Comparison of ENCODE assay signal across 1 cellular context in the genomic region with DNA sequence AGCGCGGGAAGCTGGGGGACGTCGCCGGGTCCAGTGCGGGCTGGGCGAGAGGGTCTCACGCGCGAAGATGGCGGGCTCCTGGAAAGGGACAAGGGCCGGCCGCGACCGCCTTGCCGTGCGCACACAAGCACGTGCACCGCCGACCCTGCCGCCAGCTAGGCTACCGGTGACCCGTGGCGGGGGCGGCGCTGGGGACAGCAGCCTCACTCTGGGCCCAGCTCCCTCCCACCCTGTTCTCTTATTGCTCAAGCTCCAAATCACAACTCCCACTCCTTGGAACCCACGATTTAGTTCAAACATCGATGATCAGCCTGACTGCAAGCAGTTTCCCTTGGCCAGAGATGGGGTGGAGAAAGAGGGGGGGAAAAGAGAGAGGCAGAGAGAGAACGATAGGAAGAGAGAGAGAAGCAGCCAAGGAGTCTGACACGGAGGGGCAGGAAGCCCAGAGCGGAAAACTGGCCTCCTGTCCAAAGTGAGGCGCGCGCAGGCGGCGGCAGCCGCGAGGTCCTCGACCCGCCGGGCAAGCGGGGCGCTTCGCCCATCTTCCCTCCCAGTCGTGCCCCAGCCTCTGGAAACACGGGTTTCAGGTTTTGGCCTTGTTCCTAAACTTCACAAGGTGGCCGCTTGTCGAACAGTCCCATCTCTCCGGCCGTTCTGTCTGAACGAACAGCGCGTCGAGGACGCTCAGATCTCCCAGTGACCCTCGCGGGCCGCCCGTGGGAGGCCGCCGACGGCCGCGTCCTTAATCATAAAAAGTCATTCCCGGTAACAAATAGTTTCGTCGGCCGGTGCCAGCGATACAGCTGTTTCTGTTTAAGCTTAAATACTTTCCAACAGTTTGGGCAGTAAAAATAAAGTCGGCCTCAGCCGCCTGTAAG.
A peak's percentile ranks its signal among the peaks of the same experiment; 100 is the strongest.
TF ChIP-seq lines count a peak whose summit lies in the region.

No MANE protein-coding gene starts in this region.

TF ChIP-seq in HepG2, 621 proteins besides CTCF, POLR2A, EP300 and RAD21 (continued from another document and continues in another):
- TF ChIP-seq, protein P1, sequence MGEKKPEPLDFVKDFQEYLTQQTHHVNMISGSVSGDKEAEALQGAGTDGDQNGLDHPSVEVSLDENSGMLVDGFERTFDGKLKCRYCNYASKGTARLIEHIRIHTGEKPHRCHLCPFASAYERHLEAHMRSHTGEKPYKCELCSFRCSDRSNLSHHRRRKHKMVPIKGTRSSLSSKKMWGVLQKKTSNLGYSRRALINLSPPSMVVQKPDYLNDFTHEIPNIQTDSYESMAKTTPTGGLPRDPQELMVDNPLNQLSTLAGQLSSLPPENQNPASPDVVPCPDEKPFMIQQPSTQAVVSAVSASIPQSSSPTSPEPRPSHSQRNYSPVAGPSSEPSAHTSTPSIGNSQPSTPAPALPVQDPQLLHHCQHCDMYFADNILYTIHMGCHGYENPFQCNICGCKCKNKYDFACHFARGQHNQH (CRISPR knock-in tag; IDR thresholded peaks at IDR 0.05) = no peak
- TF ChIP-seq DR1 (CRISPR knock-in tag; IDR thresholded peaks at IDR 0.05) (no peak), CEBPG (CRISPR knock-in tag; IDR thresholded peaks at IDR 0.05) (no peak), ZFYVE20 (CRISPR knock-in tag; IDR thresholded peaks at IDR 0.05; ENCODE audit: borderline replicate concordance, low read depth) (0 out of 2 replicates have a peak, but pooled peaks have one; percentile 48), MXD4 (CRISPR knock-in tag; IDR thresholded peaks at IDR 0.05) (peak; percentile 56; the same call in 1 of the 2 replicates), TBX3 (IDR thresholded peaks at IDR 0.05; ENCODE audit: borderline replicate concordance) (no peak), XRCC5 (optimal IDR thresholded peaks at IDR 0.05; ENCODE audit: low read length) (no peak), RXRB (CRISPR knock-in tag; IDR thresholded peaks at IDR 0.05; ENCODE audit: borderline replicate concordance) (no peak), AHR (CRISPR knock-in tag; IDR thresholded peaks at IDR 0.05) (no peak), SMAD3 (CRISPR knock-in tag; IDR thresholded peaks at IDR 0.05) (peak; percentile 61; the same call in 1 of the 2 replicates), ZNF550 (CRISPR knock-in tag; IDR thresholded peaks at IDR 0.05; ENCODE audit: borderline replicate concordance) (0 out of 2 replicates have a peak, but pooled peaks have one; percentile 47), NR2F1 (CRISPR knock-in tag; IDR thresholded peaks at IDR 0.05) (no peak), MAF1 (CRISPR knock-in tag; IDR thresholded peaks at IDR 0.05; ENCODE audit: borderline replicate concordance) (no peak), SRY (CRISPR knock-in tag; IDR thresholded peaks at IDR 0.05) (no peak), MED8 (CRISPR knock-in tag; IDR thresholded peaks at IDR 0.05; ENCODE audit: insufficient replicate concordance) (no peak), FOXO1 (CRISPR knock-in tag; IDR thresholded peaks at IDR 0.05) (no peak), ZKSCAN5 (CRISPR knock-in tag; IDR thresholded peaks at IDR 0.05) (no peak), ZNF549 (CRISPR knock-in tag; IDR thresholded peaks at IDR 0.05) (no peak), ZNF441 (CRISPR knock-in tag; IDR thresholded peaks at IDR 0.05; ENCODE audit: borderline replicate concordance) (peak; percentile 69; the same call in 1 of the 2 replicates), ZNF746 (CRISPR knock-in tag; IDR thresholded peaks at IDR 0.05) (peak; percentile 18; the same call in 1 of the 2 replicates), TOPORS (CRISPR knock-in tag; IDR thresholded peaks at IDR 0.05) (no peak), FOXK2 (IDR thresholded peaks at IDR 0.05) (no peak), ZNF703 (CRISPR knock-in tag; IDR thresholded peaks at IDR 0.05; ENCODE audit: borderline replicate concordance) (no peak; the same call in 1 of the 2 replicates), SAFB2 (CRISPR knock-in tag; IDR thresholded peaks at IDR 0.05; ENCODE audit: borderline replicate concordance, low read depth) (0 out of 2 replicates have a peak, but pooled peaks have one; percentile 61), ZNF775 (CRISPR knock-in tag; IDR thresholded peaks at IDR 0.05; ENCODE audit: borderline replicate concordance) (no peak), HCFC1 (IDR thresholded peaks at IDR 0.05; ENCODE audit: low read depth, low read length) (no peak), ZNF234 (CRISPR knock-in tag; conservative IDR thresholded peaks at IDR 0.05) (0 out of 2 replicates have a peak, but pooled peaks have one; percentile 18), CC2D1A (CRISPR knock-in tag; IDR thresholded peaks at IDR 0.05) (no peak), ZNF563 (CRISPR knock-in tag; IDR thresholded peaks at IDR 0.05) (peak; percentile 70; the same call in 1 of the 2 replicates), NR2F2 (IDR thresholded peaks at IDR 0.05; ENCODE audit: borderline replicate concordance, low read depth) (no peak), NFE2L1 (CRISPR knock-in tag; IDR thresholded peaks at IDR 0.05; ENCODE audit: borderline replicate concordance) (0 out of 2 replicates have a peak, but pooled peaks have one; percentile 51), TBP (CRISPR knock-in tag; IDR thresholded peaks at IDR 0.05) (no peak), TSC22D2 (CRISPR knock-in tag; IDR thresholded peaks at IDR 0.05; ENCODE audit: borderline replicate concordance) (peak; percentile 19; the same call in 1 of the 2 replicates), ZBTB38 (CRISPR knock-in tag; IDR thresholded peaks at IDR 0.05) (peak; percentile 95), TCF12 (IDR thresholded peaks at IDR 0.05) (no peak), TCF12 (CRISPR knock-in tag; IDR thresholded peaks at IDR 0.05) (no peak), ZNF75D (CRISPR knock-in tag; IDR thresholded peaks at IDR 0.05; ENCODE audit: borderline replicate concordance) (no peak), NFYB (CRISPR knock-in tag; IDR thresholded peaks at IDR 0.05) (no peak), MAFK (conservative IDR thresholded peaks at IDR 0.05 in 1 of 2, IDR thresholded peaks at IDR 0.05 in 1 of 2; ENCODE audit: low read length in 2 of 2) (no peak), HOXA9 (CRISPR knock-in tag; IDR thresholded peaks at IDR 0.05; ENCODE audit: borderline replicate concordance) (no peak; the same call in 1 of the 2 replicates), HDAC1 (CRISPR knock-in tag; IDR thresholded peaks at IDR 0.05) (no peak), ZNF670 (CRISPR knock-in tag; IDR thresholded peaks at IDR 0.05; ENCODE audit: borderline replicate concordance) (0 out of 2 replicates have a peak, but pooled peaks have one; percentile 22), ZSCAN22 (CRISPR knock-in tag; IDR thresholded peaks at IDR 0.05) (0 out of 2 replicates have a peak, but pooled peaks have one; percentile 16), NRL (CRISPR knock-in tag; IDR thresholded peaks at IDR 0.05; ENCODE audit: borderline replicate concordance) (peak; percentile 14; the same call in 1 of the 2 replicates)
- TF ChIP-seq, protein P2, sequence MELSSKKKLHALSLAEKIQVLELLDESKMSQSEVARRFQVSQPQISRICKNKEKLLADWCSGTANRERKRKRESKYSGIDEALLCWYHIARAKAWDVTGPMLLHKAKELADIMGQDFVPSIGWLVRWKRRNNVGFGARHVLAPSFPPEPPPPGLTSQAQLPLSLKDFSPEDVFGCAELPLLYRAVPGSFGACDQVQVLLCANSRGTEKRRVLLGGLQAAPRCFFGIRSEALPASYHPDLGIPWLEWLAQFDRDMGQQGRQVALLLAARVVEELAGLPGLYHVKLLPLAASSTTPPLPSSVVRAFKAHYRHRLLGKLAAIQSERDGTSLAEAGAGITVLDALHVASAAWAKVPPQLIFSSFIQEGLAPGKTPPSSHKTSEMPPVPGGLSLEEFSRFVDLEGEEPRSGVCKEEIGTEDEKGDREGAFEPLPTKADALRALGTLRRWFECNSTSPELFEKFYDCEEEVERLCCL (CRISPR knock-in tag; IDR thresholded peaks at IDR 0.05; ENCODE audit: borderline replicate concordance) = no peak; the same call in 1 of the 2 replicates
- TF ChIP-seq, protein P3, sequence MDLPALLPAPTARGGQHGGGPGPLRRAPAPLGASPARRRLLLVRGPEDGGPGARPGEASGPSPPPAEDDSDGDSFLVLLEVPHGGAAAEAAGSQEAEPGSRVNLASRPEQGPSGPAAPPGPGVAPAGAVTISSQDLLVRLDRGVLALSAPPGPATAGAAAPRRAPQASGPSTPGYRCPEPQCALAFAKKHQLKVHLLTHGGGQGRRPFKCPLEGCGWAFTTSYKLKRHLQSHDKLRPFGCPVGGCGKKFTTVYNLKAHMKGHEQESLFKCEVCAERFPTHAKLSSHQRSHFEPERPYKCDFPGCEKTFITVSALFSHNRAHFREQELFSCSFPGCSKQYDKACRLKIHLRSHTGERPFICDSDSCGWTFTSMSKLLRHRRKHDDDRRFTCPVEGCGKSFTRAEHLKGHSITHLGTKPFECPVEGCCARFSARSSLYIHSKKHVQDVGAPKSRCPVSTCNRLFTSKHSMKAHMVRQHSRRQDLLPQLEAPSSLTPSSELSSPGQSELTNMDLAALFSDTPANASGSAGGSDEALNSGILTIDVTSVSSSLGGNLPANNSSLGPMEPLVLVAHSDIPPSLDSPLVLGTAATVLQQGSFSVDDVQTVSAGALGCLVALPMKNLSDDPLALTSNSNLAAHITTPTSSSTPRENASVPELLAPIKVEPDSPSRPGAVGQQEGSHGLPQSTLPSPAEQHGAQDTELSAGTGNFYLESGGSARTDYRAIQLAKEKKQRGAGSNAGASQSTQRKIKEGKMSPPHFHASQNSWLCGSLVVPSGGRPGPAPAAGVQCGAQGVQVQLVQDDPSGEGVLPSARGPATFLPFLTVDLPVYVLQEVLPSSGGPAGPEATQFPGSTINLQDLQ (CRISPR knock-in tag; IDR thresholded peaks at IDR 0.05) = no peak
- TF ChIP-seq, protein P4, sequence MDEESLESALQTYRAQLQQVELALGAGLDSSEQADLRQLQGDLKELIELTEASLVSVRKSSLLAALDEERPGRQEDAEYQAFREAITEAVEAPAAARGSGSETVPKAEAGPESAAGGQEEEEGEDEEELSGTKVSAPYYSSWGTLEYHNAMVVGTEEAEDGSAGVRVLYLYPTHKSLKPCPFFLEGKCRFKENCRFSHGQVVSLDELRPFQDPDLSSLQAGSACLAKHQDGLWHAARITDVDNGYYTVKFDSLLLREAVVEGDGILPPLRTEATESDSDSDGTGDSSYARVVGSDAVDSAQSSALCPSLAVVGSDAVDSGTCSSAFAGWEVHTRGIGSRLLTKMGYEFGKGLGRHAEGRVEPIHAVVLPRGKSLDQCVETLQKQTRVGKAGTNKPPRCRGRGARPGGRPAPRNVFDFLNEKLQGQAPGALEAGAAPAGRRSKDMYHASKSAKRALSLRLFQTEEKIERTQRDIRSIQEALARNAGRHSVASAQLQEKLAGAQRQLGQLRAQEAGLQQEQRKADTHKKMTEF (CRISPR knock-in tag; IDR thresholded peaks at IDR 0.05) = peak; percentile 60; the same call in 1 of the 2 replicates
- TF ChIP-seq, protein P5, sequence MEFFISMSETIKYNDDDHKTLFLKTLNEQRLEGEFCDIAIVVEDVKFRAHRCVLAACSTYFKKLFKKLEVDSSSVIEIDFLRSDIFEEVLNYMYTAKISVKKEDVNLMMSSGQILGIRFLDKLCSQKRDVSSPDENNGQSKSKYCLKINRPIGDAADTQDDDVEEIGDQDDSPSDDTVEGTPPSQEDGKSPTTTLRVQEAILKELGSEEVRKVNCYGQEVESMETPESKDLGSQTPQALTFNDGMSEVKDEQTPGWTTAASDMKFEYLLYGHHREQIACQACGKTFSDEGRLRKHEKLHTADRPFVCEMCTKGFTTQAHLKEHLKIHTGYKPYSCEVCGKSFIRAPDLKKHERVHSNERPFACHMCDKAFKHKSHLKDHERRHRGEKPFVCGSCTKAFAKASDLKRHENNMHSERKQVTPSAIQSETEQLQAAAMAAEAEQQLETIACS (CRISPR knock-in tag; IDR thresholded peaks at IDR 0.05) = no peak; the same call in 1 of the 2 replicates
- TF ChIP-seq, protein P6, sequence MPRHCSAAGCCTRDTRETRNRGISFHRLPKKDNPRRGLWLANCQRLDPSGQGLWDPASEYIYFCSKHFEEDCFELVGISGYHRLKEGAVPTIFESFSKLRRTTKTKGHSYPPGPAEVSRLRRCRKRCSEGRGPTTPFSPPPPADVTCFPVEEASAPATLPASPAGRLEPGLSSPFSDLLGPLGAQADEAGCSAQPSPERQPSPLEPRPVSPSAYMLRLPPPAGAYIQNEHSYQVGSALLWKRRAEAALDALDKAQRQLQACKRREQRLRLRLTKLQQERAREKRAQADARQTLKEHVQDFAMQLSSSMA (CRISPR knock-in tag; IDR thresholded peaks at IDR 0.05) = no peak
- TF ChIP-seq, protein P7, sequence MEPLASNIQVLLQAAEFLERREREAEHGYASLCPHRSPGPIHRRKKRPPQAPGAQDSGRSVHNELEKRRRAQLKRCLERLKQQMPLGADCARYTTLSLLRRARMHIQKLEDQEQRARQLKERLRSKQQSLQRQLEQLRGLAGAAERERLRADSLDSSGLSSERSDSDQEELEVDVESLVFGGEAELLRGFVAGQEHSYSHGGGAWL (CRISPR knock-in tag; IDR thresholded peaks at IDR 0.05) = no peak
- TF ChIP-seq, protein P8, sequence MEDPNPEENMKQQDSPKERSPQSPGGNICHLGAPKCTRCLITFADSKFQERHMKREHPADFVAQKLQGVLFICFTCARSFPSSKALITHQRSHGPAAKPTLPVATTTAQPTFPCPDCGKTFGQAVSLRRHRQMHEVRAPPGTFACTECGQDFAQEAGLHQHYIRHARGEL (CRISPR knock-in tag; IDR thresholded peaks at IDR 0.05) = no peak
- TF ChIP-seq, protein P9, sequence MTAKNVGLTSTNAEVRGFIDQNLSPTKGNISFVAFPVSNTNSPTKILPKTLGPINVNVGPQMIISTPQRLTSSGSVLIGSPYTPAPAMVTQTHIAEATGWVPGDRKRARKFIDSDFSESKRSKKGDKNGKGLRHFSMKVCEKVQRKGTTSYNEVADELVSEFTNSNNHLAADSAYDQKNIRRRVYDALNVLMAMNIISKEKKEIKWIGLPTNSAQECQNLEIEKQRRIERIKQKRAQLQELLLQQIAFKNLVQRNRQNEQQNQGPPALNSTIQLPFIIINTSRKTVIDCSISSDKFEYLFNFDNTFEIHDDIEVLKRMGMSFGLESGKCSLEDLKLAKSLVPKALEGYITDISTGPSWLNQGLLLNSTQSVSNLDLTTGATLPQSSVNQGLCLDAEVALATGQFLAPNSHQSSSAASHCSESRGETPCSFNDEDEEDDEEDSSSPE (CRISPR knock-in tag; IDR thresholded peaks at IDR 0.05) = 0 out of 2 replicates have a peak, but pooled peaks have one; percentile 13
- TF ChIP-seq, protein P10, sequence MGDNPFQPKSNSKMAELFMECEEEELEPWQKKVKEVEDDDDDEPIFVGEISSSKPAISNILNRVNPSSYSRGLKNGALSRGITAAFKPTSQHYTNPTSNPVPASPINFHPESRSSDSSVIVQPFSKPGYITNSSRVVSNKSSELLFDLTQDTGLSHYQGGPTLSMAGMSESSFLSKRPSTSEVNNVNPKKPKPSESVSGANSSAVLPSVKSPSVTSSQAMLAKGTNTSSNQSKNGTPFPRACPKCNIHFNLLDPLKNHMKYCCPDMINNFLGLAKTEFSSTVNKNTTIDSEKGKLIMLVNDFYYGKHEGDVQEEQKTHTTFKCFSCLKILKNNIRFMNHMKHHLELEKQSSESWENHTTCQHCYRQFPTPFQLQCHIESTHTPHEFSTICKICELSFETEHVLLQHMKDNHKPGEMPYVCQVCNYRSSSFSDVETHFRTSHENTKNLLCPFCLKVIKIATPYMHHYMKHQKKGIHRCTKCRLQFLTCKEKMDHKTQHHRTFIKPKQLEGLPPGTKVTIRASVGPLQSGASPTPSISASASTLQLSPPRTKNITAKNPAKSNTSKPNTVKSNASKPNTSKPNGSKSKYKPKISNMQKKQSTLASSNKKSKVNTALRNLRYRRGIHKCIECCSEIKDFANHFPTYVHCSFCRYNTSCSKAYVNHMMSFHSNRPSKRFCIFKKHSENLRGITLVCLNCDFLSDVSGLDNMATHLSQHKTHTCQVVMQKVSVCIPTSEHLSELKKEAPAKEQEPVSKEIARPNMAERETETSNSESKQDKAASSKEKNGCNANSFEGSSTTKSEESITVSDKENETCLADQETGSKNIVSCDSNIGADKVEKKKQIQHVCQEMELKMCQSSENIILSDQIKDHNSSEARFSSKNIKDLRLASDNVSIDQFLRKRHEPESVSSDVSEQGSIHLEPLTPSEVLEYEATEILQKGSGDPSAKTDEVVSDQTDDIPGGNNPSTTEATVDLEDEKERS (CRISPR knock-in tag; IDR thresholded peaks at IDR 0.05) = no peak
